ENCODE assay signal across 26 cellular contexts in genomic region chr16:31888735-31889134, GRCh38. TPM values are rescaled to one million over a fixed set of nuclear protein-coding genes. Genes with fewer than 3 reads are reported as not detected.
DNase-seq lines count a peak whose midpoint lies in the region; ATAC-seq and TF ChIP-seq lines count a peak whose summit lies in the region.
"Had no signal": no experiment of that assay in that cellular context is flagged by ENCODE, and none has a peak within 500 bp of the region (broad histone marks: within the 10 kb centered on the region; RNA-seq: fewer than 3 reads in every experiment).

No MANE protein-coding gene starts in this region.

- no peaks in the 10 kb centered on the region for H3K9me3 ChIP-seq in CD8-positive, alpha-beta T cell (ENCODE audit: low read length)
- H3K9me3 ChIP-seq: esophagus muscularis mucosa, right atrium auricular region, thyroid gland had no signal

- TF ChIP-seq CTCF in CD8-positive, alpha-beta T cell (IDR thresholded peaks at IDR 0.05): no peak

- H3K36me3 Mint-ChIP-seq in activated CD8-positive, alpha-beta memory T cell treated with anti-CD3 and anti-CD28 coated beads, Interleukin-2, amount 10 ng/mL, durations not matched to agents 7 days and 5 days: peaks cover 98% of the 10 kb centered on the region
- peaks cover 93% of the 10 kb centered on the region for H3K36me3 Mint-ChIP-seq in CD8-positive, alpha-beta T cell
- H3K36me3 Mint-ChIP-seq in activated T-helper 17 cell treated with anti-CD3 and anti-CD28 coated beads, Interleukin-2, amount 50 U/mL, for 72 hours (ENCODE audit: low read depth): peaks cover 100% of the 10 kb centered on the region
- H3K36me3 Mint-ChIP-seq in memory B cell: peaks cover 76% of the 10 kb centered on the region

- H3K9me3 Mint-ChIP-seq in activated CD8-positive, alpha-beta memory T cell treated with anti-CD3 and anti-CD28 coated beads, Interleukin-2, amount 10 ng/mL, durations not matched to agents 7 days and 5 days (ENCODE audit: low read depth): peaks cover 55% of the 10 kb centered on the region
- peaks cover 17% of the 10 kb centered on the region for H3K9me3 Mint-ChIP-seq in CD8-positive, alpha-beta T cell
- H3K9me3 Mint-ChIP-seq in activated T-helper 17 cell treated with anti-CD3 and anti-CD28 coated beads, Interleukin-2, amount 50 U/mL, for 72 hours: peaks cover 8% of the 10 kb centered on the region
- peaks cover 11% of the 10 kb centered on the region for H3K9me3 Mint-ChIP-seq in memory B cell

- H3K4me1 Mint-ChIP-seq in activated CD8-positive, alpha-beta memory T cell treated with anti-CD3 and anti-CD28 coated beads, Interleukin-2, amount 10 ng/mL, durations not matched to agents 7 days and 5 days: peaks cover 39% of the 10 kb centered on the region
- H3K4me1 Mint-ChIP-seq in CD8-positive, alpha-beta T cell (ENCODE audit: low read depth): peaks cover 56% of the 10 kb centered on the region
- peaks cover 51% of the 10 kb centered on the region for H3K4me1 Mint-ChIP-seq in activated T-helper 17 cell treated with anti-CD3 and anti-CD28 coated beads, Interleukin-2, amount 50 U/mL, for 72 hours
- peaks cover 23% of the 10 kb centered on the region for H3K4me1 Mint-ChIP-seq in memory B cell

- no peaks in the 10 kb centered on the region for H3K27me3 ChIP-seq in CD8-positive, alpha-beta T cell (ENCODE audit: insufficient read depth, low read length)
- H3K27me3 ChIP-seq: BLaER1, esophagus muscularis mucosa, Peyer's patch, right atrium auricular region, thyroid gland had no signal

- no peak overlapping the region for H3K27ac ChIP-seq in CD8-positive, alpha-beta T cell (ENCODE audit: low read depth, low read length)
- H3K27ac ChIP-seq: BLaER1, esophagus muscularis mucosa, KMS-11, parathyroid adenoma, Peyer's patch, right atrium auricular region, thyroid gland had no signal

- H3K27me3 Mint-ChIP-seq in activated CD8-positive, alpha-beta memory T cell treated with anti-CD3 and anti-CD28 coated beads, Interleukin-2, amount 10 ng/mL, durations not matched to agents 7 days and 5 days: no peaks in the 10 kb centered on the region
- H3K27me3 Mint-ChIP-seq in CD8-positive, alpha-beta T cell (ENCODE audit: low read depth): no peaks in the 10 kb centered on the region
- no peaks in the 10 kb centered on the region for H3K27me3 Mint-ChIP-seq in activated T-helper 17 cell treated with anti-CD3 and anti-CD28 coated beads, Interleukin-2, amount 50 U/mL, for 72 hours
- H3K27me3 Mint-ChIP-seq in memory B cell: no peaks in the 10 kb centered on the region
- H3K27me3 Mint-ChIP-seq: naive thymus-derived CD8-positive, alpha-beta T cell; stimulated activated naive B cell treated with anti-CD40 and anti-IgM and Interleukin-4, amounts not matched to agents 10 μg/mL and 1 μg/mL and 100 μg/mL, for 72 hours had no signal

- H3K4me3 ChIP-seq in CD8-positive, alpha-beta T cell (ENCODE audit: low read depth, low read length): no peak overlapping the region
- H3K4me3 ChIP-seq: BLaER1, esophagus muscularis mucosa, Peyer's patch, right atrium auricular region, thyroid gland had no signal

- CTCF ChIA-PET in activated CD8-positive, alpha-beta memory T cell treated with anti-CD3 and anti-CD28 coated beads, Interleukin-2, amount 10 ng/mL, durations not matched to agents 7 days and 5 days (lab: Charles Lee): interaction anchor here (1.0 kb wide), 1 partner anchor 15 kb away, joined by 6 read pairs; the partner anchor contains the start of gene ZNF267
- CTCF ChIA-PET in CD8-positive, alpha-beta T cell (lab: Charles Lee): no interaction called here

- ATAC-seq in activated CD8-positive, alpha-beta memory T cell treated with anti-CD3 and anti-CD28 coated beads, Interleukin-2, amount 10 ng/mL, durations not matched to agents 7 days and 5 days: no peak
- no peak for ATAC-seq in CD8-positive, alpha-beta T cell
- peak; percentile 85 for ATAC-seq in activated T-helper 17 cell treated with anti-CD3 and anti-CD28 coated beads, Interleukin-2, amount 50 U/mL, for 72 hours (replicated peaks)
- no peak for ATAC-seq in memory B cell (ENCODE audit: low read depth)
- ATAC-seq in HG03039 (IDR thresholded peaks at IDR 0.05; ENCODE audit: unreplicated experiment): no peak
- ATAC-seq: left lobe of liver; naive thymus-derived CD8-positive, alpha-beta T cell; stimulated activated naive B cell treated with anti-CD40 and anti-IgM and Interleukin-4, amounts not matched to agents 10 μg/mL and 1 μg/mL and 100 μg/mL, for 72 hours had no signal

- no peak for DNase-seq in activated CD8-positive, alpha-beta memory T cell treated with anti-CD3 and anti-CD28 coated beads, Interleukin-2, amount 10 ng/mL, durations not matched to agents 7 days and 5 days
- DNase-seq in activated CD8-positive, alpha-beta memory T cell treated with anti-CD3 and anti-CD28 coated beads, Interleukin-2, amount 50 U/mL, for 4 hours: no peak
- DNase-seq in CD8-positive, alpha-beta T cell: no peak
- DNase-seq in memory B cell (ENCODE audit: low spot score in 2 of 2): no peak
- DNase-seq in hypothalamus (lab: John Stamatoyannopoulos, UW): no peak
- DNase-seq in superior temporal gyrus (ENCODE audit: extremely low spot score): no peak
- DNase-seq: activated CD4-positive, alpha-beta T cell treated with anti-CD3 and anti-CD28 coated beads, Interleukin-2, amount 50 U/mL, for 1 hour; Calu3; foreskin melanocyte; MV-4-11; naive thymus-derived CD8-positive, alpha-beta T cell; NCI-H1694; NCI-H2171 treated with DMSO at 0.1 percent for 48 hours; NCI-H524 treated with DMSO at 0.1 percent for 48 hours; Peyer's patch; stimulated activated CD4-positive, alpha-beta T cell treated with anti-CD3 and anti-CD28 coated beads, Interleukin-4, amount 100 ng/mL, for 1 hour; stimulated activated naive B cell treated with anti-CD40 and anti-IgM and Interleukin-4, amounts not matched to agents 10 μg/mL and 1 μg/mL and 100 μg/mL, for 72 hours; thyroid gland had no signal

- POLR2A ChIA-PET in CD8-positive, alpha-beta T cell (lab: Charles Lee): interaction anchor here (0.5 kb wide), 1 partner anchor 28 kb away, joined by 3 read pairs; no protein-coding TSS in a partner anchor

- intact Hi-C loops in CD8-positive, alpha-beta T cell (cut with DNase I, micrococcal nuclease): no loop called here

- peak overlapping the region; percentile 72 for H3K27ac Mint-ChIP-seq in activated CD8-positive, alpha-beta memory T cell treated with anti-CD3 and anti-CD28 coated beads, Interleukin-2, amount 10 ng/mL, durations not matched to agents 7 days and 5 days
- peak overlapping the region; percentile 52 for H3K27ac Mint-ChIP-seq in CD8-positive, alpha-beta T cell
- H3K27ac Mint-ChIP-seq in activated T-helper 17 cell treated with anti-CD3 and anti-CD28 coated beads, Interleukin-2, amount 50 U/mL, for 72 hours: peak overlapping the region; percentile 96
- peak overlapping the region; percentile 33 for H3K27ac Mint-ChIP-seq in memory B cell

- H3K36me3 ChIP-seq in CD8-positive, alpha-beta T cell (ENCODE audit: insufficient read depth, low read length): peaks cover 24% of the 10 kb centered on the region

- peaks cover 4% of the 10 kb centered on the region for H3K4me1 ChIP-seq in CD8-positive, alpha-beta T cell (ENCODE audit: insufficient read depth, low read length)
- H3K4me1 ChIP-seq: parathyroid adenoma, Peyer's patch, thyroid gland had no signal

- H3K4me3 Mint-ChIP-seq in activated CD8-positive, alpha-beta memory T cell treated with anti-CD3 and anti-CD28 coated beads, Interleukin-2, amount 10 ng/mL, durations not matched to agents 7 days and 5 days: no peak overlapping the region
- H3K4me3 Mint-ChIP-seq in CD8-positive, alpha-beta T cell: no peak overlapping the region
- peak overlapping the region; percentile 76 for H3K4me3 Mint-ChIP-seq in activated T-helper 17 cell treated with anti-CD3 and anti-CD28 coated beads, Interleukin-2, amount 50 U/mL, for 72 hours
- H3K4me3 Mint-ChIP-seq in memory B cell: no peak overlapping the region

RNA-seq across cellular contexts. Expression of gene ZNF267, which starts 15.1 kb away (rescaled TPM):
- total RNA-seq in activated CD8-positive, alpha-beta memory T cell treated with anti-CD3 and anti-CD28 coated beads, Interleukin-2, amount 10 ng/mL, durations not matched to agents 7 days and 5 days: 10 to 100 TPM; 54.1 to 64.1 TPM
- 10 to 100 TPM; 78.6 to 80.1 TPM for total RNA-seq in CD8-positive, alpha-beta T cell
- total RNA-seq in activated T-helper 17 cell treated with anti-CD3 and anti-CD28 coated beads, Interleukin-2, amount 50 U/mL, for 72 hours: 100 to 1,000 TPM in 1 of 2 donors, 10 to 100 TPM in 1; 73.8 to 168 TPM

Comparison
In these comparisons a context has a peak if more than half of its experiments do, and no peak if none do; other contexts are left out.
1. H3K27ac Mint-ChIP-seq: peak in every context shown above with its lines; median percentile 96 in activated T-helper 17 cell treated with anti-CD3 and anti-CD28 coated beads, Interleukin-2, amount 50 U/mL, for 72 hours; 72 in activated CD8-positive, alpha-beta memory T cell treated with anti-CD3 and anti-CD28 coated beads, Interleukin-2, amount 10 ng/mL, durations not matched to agents 7 days and 5 days; 52 in CD8-positive, alpha-beta T cell; 33 in memory B cell.